In the genomic region with DNA sequence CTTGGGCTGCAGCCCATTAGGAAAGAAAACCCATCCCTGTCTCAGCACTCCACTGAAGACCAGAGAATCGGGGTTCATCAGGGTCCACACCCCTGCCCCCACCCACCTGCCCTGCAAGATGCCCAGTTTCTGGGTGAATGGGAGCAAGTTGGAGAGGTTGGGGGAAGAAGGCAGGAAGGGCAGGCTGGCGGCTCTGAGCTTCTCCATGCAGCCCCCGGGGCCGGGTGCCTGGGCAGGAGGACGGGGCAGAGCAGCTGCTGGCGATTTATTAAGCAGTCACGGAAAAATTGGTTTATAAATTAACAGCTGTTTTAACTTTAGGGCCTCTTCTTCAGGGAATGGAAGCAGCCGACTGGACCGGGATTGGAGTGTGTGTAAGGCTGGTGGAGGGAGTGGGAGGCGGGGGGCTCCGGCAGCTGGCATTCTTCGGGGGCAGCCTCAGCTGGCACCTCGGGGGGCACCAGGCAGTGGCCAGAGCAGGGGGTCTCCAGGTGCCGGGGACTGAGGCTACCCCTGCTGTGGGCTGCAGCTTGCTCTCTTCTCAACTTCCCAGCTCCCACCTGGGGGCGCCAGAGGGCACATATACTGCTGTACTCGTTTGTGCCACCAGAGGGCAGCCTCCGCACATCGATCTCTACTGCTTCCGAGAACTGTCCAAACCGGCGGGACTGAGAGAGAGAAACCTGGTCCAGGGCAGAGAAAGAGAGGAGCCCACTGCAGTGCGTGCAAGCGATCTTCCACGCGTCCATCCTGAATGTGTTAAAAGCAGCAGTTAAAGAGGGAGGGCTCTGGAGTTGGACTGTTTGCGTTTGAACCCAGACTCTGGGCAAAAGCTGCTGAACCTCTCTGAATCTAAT, we compare ENCODE assay signal across 8 cellular contexts. TPM values are rescaled to one million over a fixed set of nuclear protein-coding genes. Genes with fewer than 3 reads are reported as not detected.
A peak's percentile ranks its signal among the peaks of the same experiment; 100 is the strongest.
DNase-seq lines count a peak whose midpoint lies in the region; TF ChIP-seq lines count a peak whose summit lies in the region.

No MANE protein-coding gene starts in this region.

- H3K4me3 ChIP-seq in effector memory CD4-positive, alpha-beta T cell (ENCODE audit: insufficient read depth, low read depth, low read length, poor library complexity, severe bottlenecking), result peak overlapping the region; percentile 4

- H3K9me3 Mint-ChIP-seq in mesothelial cell of epicardium, result no peaks in the 10 kb centered on the region

- in situ Hi-C loops in GM13976 (cut with MboI; ENCODE audit: low sequenced_read_pairs, unreplicated experiment), result no loop called here

- DNase-seq in GM13976 (ENCODE audit: low spot score) (peak; percentile 92), HS-5 (ENCODE audit: low read depth) (peak; percentile 68), NOMO-1 treated with dmso at 0.1 percent for 144 hours (lab: John Stamatoyannopoulos, UW; ENCODE audit: unreplicated experiment) (peak; percentile 40), mesothelial cell of epicardium (ENCODE audit: low spot score in 2 of 2, unreplicated experiment in 2 of 2) (peak; percentile 80 to 99)
- peak; percentile 100 for DNase-seq in activated CD8-positive, alpha-beta memory T cell treated with anti-CD3 and anti-CD28 coated beads for 24 hours
- DNase-seq in effector memory CD4-positive, alpha-beta T cell, result peak; percentile 79 to 81 (median 80)
- DNase-seq in stimulated activated CD8-positive, alpha-beta memory T cell treated with anti-CD3 and anti-CD28 coated beads, Interleukin-2, amount 100 ng/mL, for 1 hour (ENCODE audit: low read depth in 2 of 2), result peak; percentile 82 to 83

- H3K9me3 ChIP-seq in effector memory CD4-positive, alpha-beta T cell (ENCODE audit: control insufficient read depth, low read length), result no peaks in the 10 kb centered on the region

- H3K4me1 ChIP-seq in effector memory CD4-positive, alpha-beta T cell (ENCODE audit: control insufficient read depth, insufficient read depth, low read length, poor library complexity, severe bottlenecking), result peaks cover 23% of the 10 kb centered on the region

- peaks cover 18% of the 10 kb centered on the region for H3K27me3 ChIP-seq in effector memory CD4-positive, alpha-beta T cell (replicated peaks; ENCODE audit: control insufficient read depth, insufficient read depth, low read length, poor library complexity, severe bottlenecking)

- H3K36me3 ChIP-seq in effector memory CD4-positive, alpha-beta T cell (ENCODE audit: control insufficient read depth, insufficient read depth, low read length), result no peaks in the 10 kb centered on the region

- H3K27ac Mint-ChIP-seq in mesothelial cell of epicardium, result no peak overlapping the region

- TF ChIP-seq CTCF in 22Rv1 (IDR thresholded peaks at IDR 0.05) (peak; percentile 99), GM13976 (IDR thresholded peaks at IDR 0.05; ENCODE audit: borderline replicate concordance, control extremely low read depth, extremely low read depth, insufficient read depth, missing control alignments) (peak; percentile 100), mesothelial cell of epicardium (IDR thresholded peaks at IDR 0.05; ENCODE audit: unreplicated experiment) (peak; percentile 100)

- H3K4me3 Mint-ChIP-seq in mesothelial cell of epicardium, result no peak overlapping the region

- H3K27me3 Mint-ChIP-seq in mesothelial cell of epicardium (ENCODE audit: low read depth), result peaks cover 82% of the 10 kb centered on the region

- peaks cover 13% of the 10 kb centered on the region for H3K4me1 Mint-ChIP-seq in mesothelial cell of epicardium

- no peaks in the 10 kb centered on the region for H3K36me3 Mint-ChIP-seq in mesothelial cell of epicardium

- peak overlapping the region; percentile 47 for H3K27ac ChIP-seq in 22Rv1
- no peak overlapping the region for H3K27ac ChIP-seq in effector memory CD4-positive, alpha-beta T cell (ENCODE audit: insufficient read depth, low read length, poor library complexity, severe bottlenecking)

RNA-seq across cellular contexts. Expression of gene PPP1R1B, which starts 5.0 kb away (rescaled TPM):
- 0.58 to 0.75 TPM (median 0.75 TPM) in 3 replicates for total RNA-seq in mesothelial cell of epicardium

RNA-seq across cellular contexts. Expression of gene NEUROD2, which starts 14.0 kb away (rescaled TPM):
- 0.09 TPM in 1 of 3 replicates, not detected in the others for total RNA-seq in mesothelial cell of epicardium

RNA-seq across cellular contexts. Expression of gene STARD3, which starts 15.2 kb away (rescaled TPM):
- total RNA-seq in mesothelial cell of epicardium, result 55.6 to 56.6 TPM (median 56.2 TPM) in 3 replicates

RNA-seq across cellular contexts. Expression of gene TCAP, which starts 43.4 kb away (rescaled TPM):
- total RNA-seq in mesothelial cell of epicardium, result 1.6 to 3.0 TPM (median 2.3 TPM) in 3 replicates

RNA-seq across cellular contexts. Expression of gene PNMT, which starts 46.5 kb away (rescaled TPM):
- 1.7 to 2.1 TPM (median 1.7 TPM) in 3 replicates for total RNA-seq in mesothelial cell of epicardium

Comparison
In these comparisons a context has a peak if more than half of its experiments do, and no peak if none do; other contexts are left out.
1. DNase-seq: peak in every context shown above with its lines; median percentile 100 in activated CD8-positive, alpha-beta memory T cell treated with anti-CD3 and anti-CD28 coated beads for 24 hours; 92 in GM13976; 90 in mesothelial cell of epicardium; 82 in stimulated activated CD8-positive, alpha-beta memory T cell treated with anti-CD3 and anti-CD28 coated beads, Interleukin-2, amount 100 ng/mL, for 1 hour; 80 in effector memory CD4-positive, alpha-beta T cell; 68 in HS-5; 40 in NOMO-1 treated with dmso at 0.1 percent for 144 hours.